1 cellular context compared by ENCODE assay signal in the genomic region with DNA sequence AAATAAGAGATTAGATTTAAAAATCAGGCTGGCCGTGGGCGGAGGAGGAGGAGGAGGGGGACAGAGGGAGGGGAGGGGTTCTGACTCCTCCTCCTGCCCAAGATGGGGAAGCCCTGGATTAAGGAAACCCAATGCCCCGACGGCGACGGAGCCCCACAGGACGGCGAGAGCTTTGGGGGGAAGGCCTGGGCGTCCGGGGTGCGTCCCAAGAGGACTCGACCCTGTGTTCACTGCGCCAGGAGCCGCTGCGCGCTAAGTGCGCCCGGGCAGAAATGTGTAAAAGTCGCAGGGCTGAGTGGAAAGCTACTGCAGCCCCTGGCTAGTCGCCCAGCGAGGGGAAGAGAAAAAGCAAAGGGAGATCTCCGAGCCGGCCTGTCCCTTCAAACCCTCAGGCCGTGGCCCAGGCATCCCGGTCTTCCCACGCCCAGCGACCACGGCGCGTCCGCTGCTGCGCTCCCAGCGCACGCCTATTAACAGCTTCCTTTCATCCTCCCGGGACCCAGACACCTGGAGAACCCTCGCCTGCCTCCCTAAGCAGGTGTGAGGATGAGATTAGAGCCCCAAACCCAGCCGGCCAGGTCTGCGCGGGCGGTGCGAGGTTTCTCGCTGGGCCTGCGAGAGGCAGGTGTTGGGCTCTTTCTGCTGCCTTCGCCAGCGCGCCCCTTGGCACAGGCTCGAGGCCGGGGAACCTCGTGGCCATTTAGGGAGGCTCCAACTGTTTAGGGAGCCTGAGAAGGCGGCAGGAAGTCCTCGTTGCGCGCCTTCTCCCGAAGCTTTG.
TF ChIP-seq lines count a peak whose summit lies in the region.

No MANE protein-coding gene starts in this region.

TF ChIP-seq in IMR-90, 13 proteins besides CTCF, POLR2A, EP300 and RAD21 (continued from another document):
- TF ChIP-seq RFX5 (IDR thresholded peaks at IDR 0.05; ENCODE audit: low read depth, low read length) (no peak), ELK1 (IDR thresholded peaks at IDR 0.05; ENCODE audit: borderline replicate concordance, low read depth, low read length) (no peak), BHLHE40 (IDR thresholded peaks at IDR 0.05; ENCODE audit: low read depth, low read length) (no peak)
